22 cellular contexts compared by ENCODE assay signal in genomic region chr1:167543566-167543965, GRCh38. TPM values are rescaled to one million over a fixed set of nuclear protein-coding genes. Genes with fewer than 3 reads are reported as not detected.
"Had no signal": no experiment of that assay in that cellular context is flagged by ENCODE, and none has a peak within 500 bp of the region (broad histone marks: within the 10 kb centered on the region; RNA-seq: fewer than 3 reads in every experiment).

No MANE protein-coding gene starts in this region.

- H3K9me3 Mint-ChIP-seq: activated naive CD4-positive, alpha-beta T cell treated with anti-CD3 and anti-CD28 coated beads, Interleukin-2, amount 10 ng/mL, durations not matched to agents 7 days and 5 days; activated naive CD8-positive, alpha-beta T cell treated with anti-CD3 and anti-CD28 coated beads, Interleukin-2, amount 50 U/mL, for 24 hours; brain; nephron progenitor cell; type B pancreatic cell had no signal

- H3K27ac Mint-ChIP-seq: activated naive CD4-positive, alpha-beta T cell treated with anti-CD3 and anti-CD28 coated beads, Interleukin-2, amount 10 ng/mL, durations not matched to agents 7 days and 5 days; activated naive CD8-positive, alpha-beta T cell treated with anti-CD3 and anti-CD28 coated beads, Interleukin-2, amount 50 U/mL, for 24 hours; brain; nephron progenitor cell; progenitor cell of endocrine pancreas; T-helper 17 cell had no signal

- H3K27me3 Mint-ChIP-seq: activated naive CD4-positive, alpha-beta T cell treated with anti-CD3 and anti-CD28 coated beads, Interleukin-2, amount 10 ng/mL, durations not matched to agents 7 days and 5 days; activated naive CD8-positive, alpha-beta T cell treated with anti-CD3 and anti-CD28 coated beads, Interleukin-2, amount 50 U/mL, for 24 hours; brain; progenitor cell of endocrine pancreas; T-helper 17 cell; type B pancreatic cell had no signal

- DNase-seq: activated CD4-positive, alpha-beta T cell treated with anti-CD3 and anti-CD28 coated beads, Interleukin-2, amount 50 U/mL, for 4 hours; activated naive CD4-positive, alpha-beta T cell treated with anti-CD3 and anti-CD28 coated beads, Interleukin-2, amount 10 ng/mL, durations not matched to agents 7 days and 5 days; activated naive CD8-positive, alpha-beta T cell treated with anti-CD3 and anti-CD28 coated beads, Interleukin-2, amount 50 U/mL, for 24 hours; activated T-cell treated with anti-CD3 and anti-CD28 coated beads, Interleukin-2, amount 50 U/mL, for 1 hour; central memory CD4-positive, alpha-beta T cell; foreskin melanocyte; glutamatergic neuron; islet precursor cell; midbrain; nephron progenitor cell; small intestine; stimulated activated CD4-positive, alpha-beta T cell treated with anti-CD3 and anti-CD28 coated beads, Interleukin-15, amount 100 ng/mL, for 24 hours; stimulated activated CD4-positive, alpha-beta T cell treated with anti-CD3 and anti-CD28 coated beads, Interleukin-2, amount 100 ng/mL, for 48 hours; stomach; T-helper 17 cell; testis had no signal

- H3K4me3 Mint-ChIP-seq: activated naive CD4-positive, alpha-beta T cell treated with anti-CD3 and anti-CD28 coated beads, Interleukin-2, amount 10 ng/mL, durations not matched to agents 7 days and 5 days; activated naive CD8-positive, alpha-beta T cell treated with anti-CD3 and anti-CD28 coated beads, Interleukin-2, amount 50 U/mL, for 24 hours; brain; nephron progenitor cell; T-helper 17 cell; type B pancreatic cell had no signal

- H3K9me3 ChIP-seq: stomach, testis had no signal

- ATAC-seq: activated naive CD8-positive, alpha-beta T cell treated with anti-CD3 and anti-CD28 coated beads, Interleukin-2, amount 50 U/mL, for 24 hours; T-helper 17 cell had no signal

- H3K27me3 ChIP-seq: stomach, testis had no signal

- H3K27ac ChIP-seq: stomach, testis had no signal

- H3K4me3 ChIP-seq: stomach, testis had no signal

RNA-seq across cellular contexts. Expression of gene CD247, which starts 25.2 kb away (rescaled TPM):
- total RNA-seq: epithelial cell of proximal tubule, lung microvascular endothelial cell, myocyte, progenitor cell of endocrine pancreas had no signal
